In the genomic region with DNA sequence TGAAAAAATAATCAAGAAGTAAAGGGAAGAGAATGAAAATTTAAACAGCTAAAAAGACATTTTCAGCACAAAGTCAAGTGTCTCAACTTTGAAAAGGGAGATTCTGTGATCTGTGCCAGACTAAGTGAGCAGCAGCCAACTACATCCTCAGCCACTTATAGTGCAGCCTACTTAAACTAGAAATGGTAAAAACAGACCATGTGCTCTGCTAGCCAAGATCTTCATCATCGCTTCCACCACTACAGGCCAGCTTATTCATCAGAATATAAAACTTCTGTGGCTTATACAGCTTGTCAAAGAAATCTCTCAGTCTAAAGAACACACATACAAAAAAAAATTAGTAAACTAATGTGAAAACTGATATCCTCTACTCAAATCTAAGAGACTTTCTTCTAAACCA, we compare ENCODE assay signal across 22 cellular contexts.
DNase-seq lines count a peak whose midpoint lies in the region; ATAC-seq and TF ChIP-seq lines count a peak whose summit lies in the region.
"Had no signal": no experiment of that assay in that cellular context is flagged by ENCODE, and none has a peak within 500 bp of the region (broad histone marks: within the 10 kb centered on the region; RNA-seq: fewer than 3 reads in every experiment).

No MANE protein-coding gene starts in this region.

- 25% methylated on average over 1 of the region's 1 CpG for WGBS in esophagus muscularis mucosa

- no peak overlapping the region for H3K4me3 Mint-ChIP-seq in activated CD4-positive, alpha-beta T cell treated with anti-CD3 and anti-CD28 coated beads for 36 hours
- no peak overlapping the region for H3K4me3 Mint-ChIP-seq in activated CD4-positive, alpha-beta T cell treated with anti-CD3 and anti-CD28 coated beads, Interleukin-2, amount 10 ng/mL, durations not matched to agents 7 days and 5 days
- H3K4me3 Mint-ChIP-seq in HFFc6, result no peak overlapping the region
- H3K4me3 Mint-ChIP-seq: GM23338; memory B cell; naive thymus-derived CD4-positive, alpha-beta T cell had no signal

- H3K27ac ChIP-seq in esophagus muscularis mucosa (replicated peaks in 1 of 4), result peak overlapping the region in 3 of 4 donors; percentile 32 to 39 (median 34)
- peak overlapping the region; percentile 55 for H3K27ac ChIP-seq in parathyroid adenoma
- H3K27ac ChIP-seq: foreskin keratinocyte had no signal

- POLR2A ChIA-PET in activated CD4-positive, alpha-beta T cell treated with anti-CD3 and anti-CD28 coated beads for 36 hours (lab: Charles Lee), result no interaction called here
- POLR2A ChIA-PET in activated CD4-positive, alpha-beta T cell treated with anti-CD3 and anti-CD28 coated beads, Interleukin-2, amount 10 ng/mL, durations not matched to agents 7 days and 5 days (lab: Charles Lee), result no interaction called here

- peak overlapping the region; percentile 21 for H3K27ac Mint-ChIP-seq in activated CD4-positive, alpha-beta T cell treated with anti-CD3 and anti-CD28 coated beads for 36 hours
- no peak overlapping the region for H3K27ac Mint-ChIP-seq in activated CD4-positive, alpha-beta T cell treated with anti-CD3 and anti-CD28 coated beads, Interleukin-2, amount 10 ng/mL, durations not matched to agents 7 days and 5 days
- peak overlapping the region; percentile 19; the same call in 1 of the 2 replicates for H3K27ac Mint-ChIP-seq in HFFc6
- H3K27ac Mint-ChIP-seq: GM23338, memory B cell had no signal

- TF ChIP-seq CTCF in HFFc6 (IDR thresholded peaks at IDR 0.05), result no peak
- no peak for TF ChIP-seq CTCF in esophagus muscularis mucosa (IDR thresholded peaks at IDR 0.05)
- no peak for TF ChIP-seq CTCF in parathyroid adenoma (IDR thresholded peaks at IDR 0.05)

- CTCF ChIA-PET in activated CD4-positive, alpha-beta T cell treated with anti-CD3 and anti-CD28 coated beads for 36 hours (lab: Charles Lee), result interaction anchor here (1.3 kb wide), 1 partner anchor 11 kb away, joined by 3 read pairs; no protein-coding TSS in a partner anchor
- CTCF ChIA-PET in activated CD4-positive, alpha-beta T cell treated with anti-CD3 and anti-CD28 coated beads, Interleukin-2, amount 10 ng/mL, durations not matched to agents 7 days and 5 days (lab: Charles Lee), result interaction anchor here (1.6 kb wide), 1 partner anchor 9 kb away, joined by 3 read pairs; no protein-coding TSS in a partner anchor

- H3K4me2 ChIP-seq in parathyroid adenoma (ENCODE audit: low read length), result peak overlapping the region; percentile 1
- H3K4me2 ChIP-seq: GM23338 had no signal

- no peak for DNase-seq in activated CD4-positive, alpha-beta T cell treated with anti-CD3 and anti-CD28 coated beads for 36 hours
- no peak for DNase-seq in activated CD4-positive, alpha-beta T cell treated with anti-CD3 and anti-CD28 coated beads, Interleukin-2, amount 10 ng/mL, durations not matched to agents 7 days and 5 days
- no peak for DNase-seq in HFFc6
- DNase-seq in esophagus muscularis mucosa (ENCODE audit: extremely low spot score), result no peak
- no peak for DNase-seq in cerebellar nuclear complex (lab: John Stamatoyannopoulos, UW)
- no peak for DNase-seq in NCI-H510A (lab: John Stamatoyannopoulos, UW)
- DNase-seq: 8988T; activated CD4-positive, alpha-beta T cell treated with anti-CD3 and anti-CD28 coated beads for 1 hour; AML-193; DMS79 treated with DMSO at 0.1 percent for 48 hours; foreskin keratinocyte; kidney glomerular epithelial cell; naive thymus-derived CD4-positive, alpha-beta T cell; NCI-H2171; posterior cingulate gyrus; sigmoid colon; upper lobe of left lung had no signal

- no peak for TF ChIP-seq EP300 in esophagus muscularis mucosa (IDR thresholded peaks at IDR 0.05)

- H3K9ac ChIP-seq in parathyroid adenoma, result no peak overlapping the region

- H3K4me1 Mint-ChIP-seq in activated CD4-positive, alpha-beta T cell treated with anti-CD3 and anti-CD28 coated beads for 36 hours, result peaks cover 9% of the 10 kb centered on the region
- no peaks in the 10 kb centered on the region for H3K4me1 Mint-ChIP-seq in activated CD4-positive, alpha-beta T cell treated with anti-CD3 and anti-CD28 coated beads, Interleukin-2, amount 10 ng/mL, durations not matched to agents 7 days and 5 days
- peaks cover 13% of the 10 kb centered on the region for H3K4me1 Mint-ChIP-seq in HFFc6 (ENCODE audit: low read depth)
- H3K4me1 Mint-ChIP-seq: GM23338, memory B cell had no signal

- ATAC-seq in activated CD4-positive, alpha-beta T cell treated with anti-CD3 and anti-CD28 coated beads for 36 hours, result peak; percentile 49
- no peak for ATAC-seq in HG03159 (IDR thresholded peaks at IDR 0.05; ENCODE audit: unreplicated experiment)
- ATAC-seq: foreskin keratinocyte; GM23338; K562; naive thymus-derived CD4-positive, alpha-beta T cell had no signal

- H3K4me1 ChIP-seq in esophagus muscularis mucosa (peaks cover 12 to 29% (median 20%) of the 10 kb centered on the region in 4 donors), parathyroid adenoma (peaks cover 6% of the 10 kb centered on the region)

- H3K9me3 ChIP-seq in esophagus muscularis mucosa (no peaks in the 10 kb centered on the region), parathyroid adenoma (ENCODE audit: control insufficient read depth, low read length) (no peaks in the 10 kb centered on the region)
- H3K9me3 ChIP-seq: sigmoid colon, upper lobe of left lung had no signal

- no peaks in the 10 kb centered on the region for H3K27me3 ChIP-seq in esophagus muscularis mucosa
- no peaks in the 10 kb centered on the region for H3K27me3 ChIP-seq in parathyroid adenoma (ENCODE audit: control insufficient read depth, insufficient read depth, low read length)
- H3K27me3 ChIP-seq: foreskin keratinocyte, sigmoid colon, upper lobe of left lung had no signal

- H3K36me3 Mint-ChIP-seq in activated CD4-positive, alpha-beta T cell treated with anti-CD3 and anti-CD28 coated beads for 36 hours (ENCODE audit: low read depth), result peaks cover 44% of the 10 kb centered on the region
- peaks cover 40% of the 10 kb centered on the region for H3K36me3 Mint-ChIP-seq in activated CD4-positive, alpha-beta T cell treated with anti-CD3 and anti-CD28 coated beads, Interleukin-2, amount 10 ng/mL, durations not matched to agents 7 days and 5 days (ENCODE audit: low read depth)
- H3K36me3 Mint-ChIP-seq in HFFc6 (ENCODE audit: low read depth), result peaks cover 44% of the 10 kb centered on the region

- H3K27me3 Mint-ChIP-seq in activated CD4-positive, alpha-beta T cell treated with anti-CD3 and anti-CD28 coated beads for 36 hours, result no peaks in the 10 kb centered on the region
- H3K27me3 Mint-ChIP-seq in activated CD4-positive, alpha-beta T cell treated with anti-CD3 and anti-CD28 coated beads, Interleukin-2, amount 10 ng/mL, durations not matched to agents 7 days and 5 days, result no peaks in the 10 kb centered on the region
- peaks cover 3% of the 10 kb centered on the region; the same call in 1 of the 2 replicates for H3K27me3 Mint-ChIP-seq in HFFc6 (ENCODE audit: insufficient read depth)
- H3K27me3 Mint-ChIP-seq: memory B cell; naive thymus-derived CD4-positive, alpha-beta T cell had no signal

- no peak for TF ChIP-seq POLR2A in esophagus muscularis mucosa (IDR thresholded peaks at IDR 0.05; ENCODE audit: low read depth)

- no peak overlapping the region for H3K4me3 ChIP-seq in esophagus muscularis mucosa
- H3K4me3 ChIP-seq in parathyroid adenoma (ENCODE audit: low read depth, low read length), result no peak overlapping the region
- H3K4me3 ChIP-seq: GM23338, K562, sigmoid colon, upper lobe of left lung had no signal

- H2AFZ ChIP-seq in parathyroid adenoma, result no peak overlapping the region
- H2AFZ ChIP-seq: GM23338 had no signal

- no peaks in the 10 kb centered on the region for H3K9me3 Mint-ChIP-seq in activated CD4-positive, alpha-beta T cell treated with anti-CD3 and anti-CD28 coated beads for 36 hours (ENCODE audit: low read depth)
- no peaks in the 10 kb centered on the region for H3K9me3 Mint-ChIP-seq in activated CD4-positive, alpha-beta T cell treated with anti-CD3 and anti-CD28 coated beads, Interleukin-2, amount 10 ng/mL, durations not matched to agents 7 days and 5 days
- no peaks in the 10 kb centered on the region for H3K9me3 Mint-ChIP-seq in HFFc6
- H3K9me3 Mint-ChIP-seq: GM23338; memory B cell; naive thymus-derived CD4-positive, alpha-beta T cell had no signal

- H3K36me3 ChIP-seq in esophagus muscularis mucosa, result peaks cover 12 to 43% (median 28%) of the 10 kb centered on the region in 4 donors
- no peaks in the 10 kb centered on the region for H3K36me3 ChIP-seq in parathyroid adenoma (ENCODE audit: control insufficient read depth, insufficient read depth, low read length)

- intact Hi-C loops in activated CD4-positive, alpha-beta T cell treated with anti-CD3 and anti-CD28 coated beads for 36 hours (cut with DNase I, micrococcal nuclease), result no loop called here
- intact Hi-C loops in esophagus muscularis mucosa (cut with DNase I), result no loop called here

- no peaks in the 10 kb centered on the region for H3K79me2 ChIP-seq in parathyroid adenoma
